ENCODE assay signal across 21 cellular contexts in genomic region chr5:179841621-179842020, GRCh38. TPM values are rescaled to one million over a fixed set of nuclear protein-coding genes. Genes with fewer than 3 reads are reported as not detected.
DNase-seq lines count a peak whose midpoint lies in the region; ATAC-seq and TF ChIP-seq lines count a peak whose summit lies in the region.
"Had no signal": no experiment of that assay in that cellular context is flagged by ENCODE, and none has a peak within 500 bp of the region (broad histone marks: within the 10 kb centered on the region; RNA-seq: fewer than 3 reads in every experiment).

No MANE protein-coding gene starts in this region.

- TF ChIP-seq EP300 in SK-N-SH (IDR thresholded peaks at IDR 0.05; ENCODE audit: borderline replicate concordance in 1 of 2, low read depth in 1 of 2, low read length in 1 of 2), result no peak

- H2BK12ac ChIP-seq in mesenchymal stem cell (ENCODE audit: low read length in 2 of 2), result no peak overlapping the region

- CTCF ChIA-PET in SK-N-SH (lab: Yijun Ruan, JAX), result no interaction called here
- CTCF ChIA-PET in mammary epithelial cell (lab: Charles Lee; ENCODE audit: low non-redundant PET), result no interaction called here

- no peak for TF ChIP-seq RAD21 in SK-N-SH (IDR thresholded peaks at IDR 0.05; ENCODE audit: low read length)

- H3K79me2 ChIP-seq in SK-N-SH (ENCODE audit: insufficient read depth), result no peaks in the 10 kb centered on the region
- H3K79me2 ChIP-seq in mammary epithelial cell (ENCODE audit: insufficient read depth, low read length), result no peaks in the 10 kb centered on the region

- intact Hi-C loops in gastrocnemius medialis (cut with DNase I; ENCODE audit: low total_unique reads) (loop anchor here (2.0 kb wide), 1 partner anchor 23 kb away; no protein-coding TSS in a partner anchor), mammary epithelial cell (cut with micrococcal nuclease) (no loop called here)

- TF ChIP-seq CTCF in SK-N-SH (IDR thresholded peaks at IDR 0.05), result no peak
- no peak for TF ChIP-seq CTCF in gastrocnemius medialis (IDR thresholded peaks at IDR 0.05 in 4 of 5, conservative IDR thresholded peaks at IDR 0.05 in 1 of 5)
- no peak for TF ChIP-seq CTCF in mammary epithelial cell (conservative IDR thresholded peaks at IDR 0.05 in 1 of 2, IDR thresholded peaks at IDR 0.05 in 1 of 2; ENCODE audit: extremely low read depth in 1 of 2, insufficient read depth in 1 of 2, low read depth in 1 of 2, low read length in 2 of 2)

- H3K4me3 Mint-ChIP-seq in T-helper 17 cell, result peak overlapping the region; percentile 55

- dilution Hi-C loops in mammary epithelial cell (cut with HindIII; ENCODE audit: low sequenced_read_pairs), result no loop called here

- H3K36me3 ChIP-seq in SK-N-SH (replicated peaks in 1 of 2; ENCODE audit: control insufficient read depth in 1 of 2, insufficient read depth in 2 of 2, low read length in 1 of 2) (peaks cover 18 to 36% of the 10 kb centered on the region in 2 experiments), mesenchymal stem cell (ENCODE audit: control insufficient read depth in 1 of 2, insufficient read depth in 2 of 2, low read depth in 1 of 2, low read length in 2 of 2) (peaks cover 64 to 74% of the 10 kb centered on the region in 2 experiments), gastrocnemius medialis (peaks cover 0 to 27% of the 10 kb centered on the region in 2 donors), mammary epithelial cell (ENCODE audit: insufficient read depth, low read length) (peaks cover 8% of the 10 kb centered on the region)

- H3K79me1 ChIP-seq in mesenchymal stem cell (replicated peaks; ENCODE audit: low read length, poor library complexity, severe bottlenecking), result peaks cover 2% of the 10 kb centered on the region

- no peak overlapping the region for H2BK120ac ChIP-seq in mesenchymal stem cell (ENCODE audit: low read depth, low read length)

- H3K27me3 ChIP-seq in SK-N-SH (ENCODE audit: insufficient read depth) (no peaks in the 10 kb centered on the region), mesenchymal stem cell (ENCODE audit: control insufficient read depth in 1 of 2, insufficient read depth in 1 of 2, low read length in 2 of 2) (no peaks in the 10 kb centered on the region), gastrocnemius medialis (no peaks in the 10 kb centered on the region), mammary epithelial cell (ENCODE audit: insufficient read depth, low read length) (no peaks in the 10 kb centered on the region)
- H3K27me3 ChIP-seq: Peyer's patch had no signal

- no TSS peak for BruUV-seq in mammary epithelial cell (replicated peaks; lab: Mats Ljungman, UMichigan)

- no peak overlapping the region for H2BK5ac ChIP-seq in mesenchymal stem cell (ENCODE audit: low read depth, low read length, poor library complexity, severe bottlenecking)

- ATAC-seq in SK-N-SH treated with all-trans-retinoic acid at 6 μM for 48 hours (peak; percentile 2; the same call in 2 of the 3 replicates), T-helper 17 cell (no peak), gastrocnemius medialis (no peak), GM19455 (IDR thresholded peaks at IDR 0.05; ENCODE audit: unreplicated experiment) (no peak)

- H4K91ac ChIP-seq in mesenchymal stem cell (ENCODE audit: low read length), result no peak overlapping the region

- no peak overlapping the region for H3K18ac ChIP-seq in mesenchymal stem cell (ENCODE audit: low read depth in 1 of 2, low read length in 2 of 2)

- no peaks in the 10 kb centered on the region; a peak in 1 of 4 replicates for H3K4me1 ChIP-seq in SK-N-SH (ENCODE audit: control insufficient read depth in 1 of 2, insufficient read depth in 2 of 2, low read depth in 1 of 2, low read length in 1 of 2)
- H3K4me1 ChIP-seq in mesenchymal stem cell (ENCODE audit: control insufficient read depth, insufficient read depth, low read depth, low read length), result peaks cover 6% of the 10 kb centered on the region
- H3K4me1 ChIP-seq in gastrocnemius medialis, result peaks cover 20 to 36% of the 10 kb centered on the region in 2 donors
- H3K4me1 ChIP-seq in mammary epithelial cell (ENCODE audit: insufficient read depth, low read length), result no peaks in the 10 kb centered on the region
- H3K4me1 ChIP-seq: Caco-2, HAP-1 had no signal

- no peak for TF ChIP-seq POLR2A in gastrocnemius medialis (IDR thresholded peaks at IDR 0.05)

- peak overlapping the region; percentile 30 for H4K8ac ChIP-seq in mesenchymal stem cell (ENCODE audit: low read length)

- no peak overlapping the region for H3K4ac ChIP-seq in mesenchymal stem cell (ENCODE audit: low read depth in 1 of 2, low read length in 2 of 2)

- H3K27ac Mint-ChIP-seq in T-helper 17 cell, result peak overlapping the region; percentile 96

- peaks cover 22% of the 10 kb centered on the region for H3F3A ChIP-seq in SK-N-SH (replicated peaks; ENCODE audit: insufficient read depth)

- H3K14ac ChIP-seq in mesenchymal stem cell (ENCODE audit: low read length in 2 of 2), result no peak overlapping the region

- H2AK5ac ChIP-seq in mesenchymal stem cell (ENCODE audit: low read length, severe bottlenecking), result no peak overlapping the region

- DNase-seq in SK-N-SH, result no peak
- no peak for DNase-seq in T-helper 17 cell
- no peak for DNase-seq in mesenchymal stem cell
- DNase-seq in gastrocnemius medialis, result no peak
- DNase-seq in NCI-H226, result no peak
- no peak for DNase-seq in mammary epithelial cell
- DNase-seq: Caco-2, DMS153, GF-D8, GM23248, NCI-H1436, NCI-H2029, NCI-H2171 treated with DMSO at 0.1 percent for 48 hours, Right ventricle myocardium superior had no signal

- H3K4me3 ChIP-seq in SK-N-SH (ENCODE audit: low read depth in 2 of 2, low read length in 1 of 2) (no peak overlapping the region), mesenchymal stem cell (ENCODE audit: insufficient read depth in 1 of 2, low read depth in 1 of 2, low read length in 2 of 2) (no peak overlapping the region), gastrocnemius medialis (no peak overlapping the region), mammary epithelial cell (replicated peaks in 1 of 3; ENCODE audit: insufficient read depth in 1 of 3, low read depth in 2 of 3, low read length in 3 of 3) (no peak overlapping the region)
- H3K4me3 ChIP-seq: GM23248, HAP-1, Peyer's patch had no signal

- H4K20me1 ChIP-seq in SK-N-SH (ENCODE audit: insufficient read depth) (peaks cover 6% of the 10 kb centered on the region; the same call in 1 of the 2 replicates), mammary epithelial cell (ENCODE audit: insufficient read depth, low read length) (no peaks in the 10 kb centered on the region)

- WGBS in SK-N-SH (ENCODE audit: low lambda C conversion rate), result 84% methylated on average over 6 of the region's 9 CpGs
- 97% methylated on average over 9 of the region's 9 CpGs for WGBS in mesenchymal stem cell
- WGBS in mammary epithelial cell (ENCODE audit: low coverage, missing lambda C conversion rate), result 74% methylated on average over 9 of the region's 9 CpGs

- H3K4me2 ChIP-seq in SK-N-SH, result no peak overlapping the region
- no peak overlapping the region for H3K4me2 ChIP-seq in mesenchymal stem cell (ENCODE audit: low read length, poor library complexity, severe bottlenecking)
- H3K4me2 ChIP-seq in mammary epithelial cell (ENCODE audit: insufficient read depth, low read depth, low read length), result no peak overlapping the region

- H3K9me2 ChIP-seq in SK-N-SH, result no peaks in the 10 kb centered on the region

- H3K9ac ChIP-seq in SK-N-SH, result no peak overlapping the region
- no peak overlapping the region for H3K9ac ChIP-seq in mesenchymal stem cell (ENCODE audit: low read length)
- H3K9ac ChIP-seq in mammary epithelial cell (ENCODE audit: insufficient read depth, low read length), result no peak overlapping the region
- H3K9ac ChIP-seq: GM23248 had no signal

- POLR2A ChIA-PET in SK-N-SH (lab: Yijun Ruan, JAX), result interaction anchor here (0.6 to 1.3 kb wide), 2 partner anchors 9 to 20 kb away, joined by 3 to 4 read pairs; no protein-coding TSS in a partner anchor

- H3K4me1 Mint-ChIP-seq in T-helper 17 cell, result peaks cover 8% of the 10 kb centered on the region

- H2BK15ac ChIP-seq in mesenchymal stem cell (ENCODE audit: low read depth, poor library complexity, severe bottlenecking), result no peak overlapping the region

- no peaks in the 10 kb centered on the region for H3K27me3 Mint-ChIP-seq in T-helper 17 cell

- peaks cover 2% of the 10 kb centered on the region for H3K36me3 Mint-ChIP-seq in T-helper 17 cell (ENCODE audit: low read depth)

- no peak overlapping the region for H3K27ac ChIP-seq in SK-N-SH (ENCODE audit: low read depth in 2 of 2, low read length in 1 of 2)
- H3K27ac ChIP-seq in mesenchymal stem cell (ENCODE audit: low read length, poor library complexity, severe bottlenecking), result no peak overlapping the region
- peak overlapping the region; percentile 87 to 92 (median 88) for H3K27ac ChIP-seq in gastrocnemius medialis
- H3K27ac ChIP-seq in mammary epithelial cell (ENCODE audit: insufficient read depth, low read depth, low read length), result no peak overlapping the region
- H3K27ac ChIP-seq: 22Rv1, GM23248, Peyer's patch had no signal

- H3K9me3 ChIP-seq in SK-N-SH (0 out of 2 replicates have a peak, but pooled peaks cover 6% of the 10 kb centered on the region), T-helper 17 cell (ENCODE audit: control insufficient read depth, low read length, poor library complexity, severe bottlenecking) (no peaks in the 10 kb centered on the region), mesenchymal stem cell (ENCODE audit: control insufficient read depth, low read length) (peaks cover 32% of the 10 kb centered on the region), gastrocnemius medialis (no peaks in the 10 kb centered on the region), mammary epithelial cell (replicated peaks; ENCODE audit: insufficient read depth, low read length) (no peaks in the 10 kb centered on the region)
- H3K9me3 ChIP-seq: Caco-2, HAP-1, Peyer's patch had no signal

- no peak overlapping the region for H3K23ac ChIP-seq in mesenchymal stem cell (ENCODE audit: low read length in 2 of 2)

- H2AFZ ChIP-seq in SK-N-SH (ENCODE audit: low read depth) (no peak overlapping the region), mesenchymal stem cell (ENCODE audit: low read depth, low read length) (no peak overlapping the region), mammary epithelial cell (ENCODE audit: low read depth, low read length) (no peak overlapping the region)
- H2AFZ ChIP-seq: GM23248 had no signal

- in situ Hi-C loops in gastrocnemius medialis (cut with MboI; ENCODE audit: low sequenced_read_pairs in 4 of 4), result no loop called here
- in situ Hi-C loops in mammary epithelial cell (cut with MboI; ENCODE audit: low sequenced_read_pairs in 2 of 2), result no loop called here

RNA-seq across cellular contexts. Expression of gene MRNIP, which starts 17.0 kb away (rescaled TPM):
- polyA plus RNA-seq in SK-N-SH (2012; rRNA removed), result 32.8 and 34.9 TPM in 2 replicates
- polyA plus RNA-seq in SK-N-SH (2012; cell fraction: cytosol; rRNA removed), result 12.4 and 13.7 TPM in 2 replicates
- polyA plus RNA-seq in SK-N-SH (2012; cell fraction: nucleus; rRNA removed), result 283 and 329 TPM in 2 replicates
- total RNA-seq in T-helper 17 cell, result 10 to 100 TPM; 32.5 to 36.8 TPM
- 9.7 TPM for polyA plus RNA-seq in mesenchymal stem cell (2013, experiment 1 of 2)
- 10.7 TPM for polyA plus RNA-seq in mesenchymal stem cell (2013, experiment 2 of 2)
- total RNA-seq in gastrocnemius medialis, result 10 to 100 TPM in 1 of 4 donors, 1 to 10 TPM in 3; 2.9 to 16.1 (median 8.3) TPM
- 10 to 100 TPM in 1 of 2 donors, 1 to 10 TPM in 1; 9.5 to 20.4 TPM for total RNA-seq in mammary epithelial cell
- 11.6 TPM for polyA plus RNA-seq in mammary epithelial cell
- 7.5 TPM for polyA minus RNA-seq in mammary epithelial cell

RNA-seq across cellular contexts. Expression of gene SQSTM1, which starts 20.9 kb away (rescaled TPM):
- polyA plus RNA-seq in SK-N-SH (2012; rRNA removed), result 181 and 185 TPM in 2 replicates
- polyA plus RNA-seq in SK-N-SH (2012; cell fraction: cytosol; rRNA removed), result 98.5 and 121 TPM in 2 replicates
- 413 and 442 TPM in 2 replicates for polyA plus RNA-seq in SK-N-SH (2012; cell fraction: nucleus; rRNA removed)
- 100 to 1,000 TPM; 446 to 548 TPM for total RNA-seq in T-helper 17 cell
- 544 TPM for polyA plus RNA-seq in mesenchymal stem cell (2013, experiment 1 of 2)
- 553 TPM for polyA plus RNA-seq in mesenchymal stem cell (2013, experiment 2 of 2)
- total RNA-seq in gastrocnemius medialis, result 1,000 to 10,000 TPM; 1,080 to 1,340 (median 1,178) TPM
- total RNA-seq in mammary epithelial cell, result 100 to 1,000 TPM; 230 to 379 TPM
- 84.0 TPM for polyA plus RNA-seq in mammary epithelial cell
- polyA minus RNA-seq in mammary epithelial cell, result 66.6 TPM

RNA-seq across cellular contexts. Expression of gene MGAT4B, which starts 35.0 kb away (rescaled TPM):
- polyA plus RNA-seq in SK-N-SH (2012; rRNA removed) (174 and 190 TPM in 2 replicates), mammary epithelial cell (157 TPM)
- polyA plus RNA-seq in SK-N-SH (2012; cell fraction: cytosol; rRNA removed), result 120 and 170 TPM in 2 replicates
- polyA plus RNA-seq in SK-N-SH (2012; cell fraction: nucleus; rRNA removed), result 434 and 545 TPM in 2 replicates
- total RNA-seq in T-helper 17 cell (100 to 1,000 TPM; 137 to 168 TPM), gastrocnemius medialis (10 to 100 TPM; 28.3 to 86.0 (median 61.4) TPM), mammary epithelial cell (100 to 1,000 TPM in 1 of 2 donors, 10 to 100 TPM in 1; 88.0 to 143 TPM)
- 182 TPM for polyA plus RNA-seq in mesenchymal stem cell (2013, experiment 1 of 2)
- polyA plus RNA-seq in mesenchymal stem cell (2013, experiment 2 of 2), result 176 TPM
- 181 TPM for polyA minus RNA-seq in mammary epithelial cell

RNA-seq across cellular contexts. Expression of gene LTC4S, which starts 47.8 kb away (rescaled TPM):
- 0.34 and 0.43 TPM in 2 replicates for polyA plus RNA-seq in SK-N-SH (2012; rRNA removed)
- 0.14 TPM in 1 of 2 replicates, not detected in the other for polyA plus RNA-seq in SK-N-SH (2012; cell fraction: cytosol; rRNA removed)
- polyA plus RNA-seq in SK-N-SH (2012; cell fraction: nucleus; rRNA removed), result 0.67 and 0.75 TPM in 2 replicates
- total RNA-seq in T-helper 17 cell, result 1 to 10 TPM; 6.4 to 6.8 TPM
- 0.22 TPM for polyA plus RNA-seq in mesenchymal stem cell (2013, experiment 1 of 2)
- polyA plus RNA-seq in mesenchymal stem cell (2013, experiment 2 of 2), result 0.29 TPM
- total RNA-seq in gastrocnemius medialis, result 10 to 100 TPM in 1 of 4 donors, 1 to 10 TPM in 3; 1.7 to 12.6 (median 5.6) TPM
- under 1 TPM; 0.50 to 0.82 TPM for total RNA-seq in mammary epithelial cell
- 0.29 TPM for polyA plus RNA-seq in mammary epithelial cell
- polyA minus RNA-seq in mammary epithelial cell, result not detected
- total RNA-seq: HT-29, M059J had no signal

Comparison
In these comparisons a context has a peak if more than half of its experiments do, and no peak if none do; other contexts are left out.
1. H3K27ac ChIP-seq: peak in gastrocnemius medialis (4 of 4); none in SK-N-SH (0 of 2), mesenchymal stem cell (single experiment) and mammary epithelial cell (single experiment).